Comparison of ENCODE assay signal across 22 cellular contexts in genomic region chr18:58829263-58829662, GRCh38. TPM values are rescaled to one million over a fixed set of nuclear protein-coding genes. Genes with fewer than 3 reads are reported as not detected.
DNase-seq lines count a peak whose midpoint lies in the region; ATAC-seq, FAIRE-seq and TF ChIP-seq lines count a peak whose summit lies in the region.
"Had no signal": no experiment of that assay in that cellular context is flagged by ENCODE, and none has a peak within 500 bp of the region (broad histone marks: within the 10 kb centered on the region; RNA-seq: fewer than 3 reads in every experiment).

No MANE protein-coding gene starts in this region.

- peaks cover 2 to 4% (median 3%) of the 10 kb centered on the region in 4 experiments; a peak in 5 of 7 replicates for H3K4me1 ChIP-seq in H1 (replicated peaks in 1 of 4; ENCODE audit: control insufficient read depth in 3 of 4, insufficient read depth in 4 of 4, low read length in 3 of 4)
- H3K4me1 ChIP-seq in osteoblast (ENCODE audit: insufficient read depth, low read length): peaks cover 9% of the 10 kb centered on the region
- peaks cover 24% of the 10 kb centered on the region for H3K4me1 ChIP-seq in testis
- no peaks in the 10 kb centered on the region for H3K4me1 ChIP-seq in gastroesophageal sphincter

- H4K20me1 ChIP-seq in H1 (replicated peaks in 1 of 2; ENCODE audit: control insufficient read depth in 1 of 2, insufficient read depth in 2 of 2, low read length in 2 of 2) (no peaks in the 10 kb centered on the region), osteoblast (ENCODE audit: insufficient read depth, low read length) (no peaks in the 10 kb centered on the region)
- H4K20me1 ChIP-seq: BLaER1 treated with 17β-estradiol and CSF1 and Interleukin-3, amounts not matched to agents 10 nM and 100 nM had no signal

- H2AK5ac ChIP-seq in H1 (ENCODE audit: low read depth, low read length): no peak overlapping the region

- FAIRE-seq in H1 (lab: Jason Lieb, UNC): peak; percentile 13
- FAIRE-seq: GM12891, HepG2 had no signal

- no peak for TF ChIP-seq CTCF in H1 (IDR thresholded peaks at IDR 0.05; ENCODE audit: control extremely low read depth in 1 of 3, insufficient read depth in 1 of 3, low read depth in 1 of 3, low read length in 3 of 3)
- no peak for TF ChIP-seq CTCF in osteoblast (IDR thresholded peaks at IDR 0.05; ENCODE audit: extremely low read depth, low read depth, low read length)
- no peak for TF ChIP-seq CTCF in testis (IDR thresholded peaks at IDR 0.05)
- no peak for TF ChIP-seq CTCF in gastroesophageal sphincter (IDR thresholded peaks at IDR 0.05)
- no peak for TF ChIP-seq CTCF in progenitor cell of endocrine pancreas (IDR thresholded peaks at IDR 0.05; ENCODE audit: unreplicated experiment)

- no peak overlapping the region for H2BK20ac ChIP-seq in H1 (ENCODE audit: low read length)

- H3K4me2 ChIP-seq in H1 (ENCODE audit: insufficient read depth in 1 of 2, low read depth in 2 of 2, low read length in 2 of 2) (no peak overlapping the region), osteoblast (ENCODE audit: insufficient read depth, low read length) (no peak overlapping the region)
- H3K4me2 ChIP-seq: BLaER1 treated with 17β-estradiol and CSF1 and Interleukin-3, amounts not matched to agents 10 nM and 100 nM; KMS-11 had no signal

- 94% methylated on average over 3 of the region's 3 CpGs; no CpG with 5 or more reads in 1 of the 2 experiments for WGBS in H1 (ENCODE audit: extremely low coverage in 1 of 2, insufficient coverage in 1 of 2, insufficient read length in 1 of 2, insufficient replicate concordance in 2 of 2, low coverage in 1 of 2, low lambda C conversion rate in 2 of 2, missing lambda C conversion rate in 1 of 2), 2 experiments
- 36 to 53% methylated on average over 3 of the region's 3 CpGs for WGBS in testis, 2 donors
- 68 to 70% methylated on average over 3 of the region's 3 CpGs for WGBS in gastroesophageal sphincter (ENCODE audit: low coverage in 1 of 2), 2 donors

- H3K27me3 Mint-ChIP-seq in progenitor cell of endocrine pancreas: no peaks in the 10 kb centered on the region

- intact Hi-C loops in testis (cut with DNase I; ENCODE audit: low total_unique reads): no loop called here

- H3K14ac ChIP-seq in H1 (ENCODE audit: insufficient read length): no peak overlapping the region

- H3K56ac ChIP-seq in H1 (replicated peaks; ENCODE audit: insufficient read length, low read depth, low read length): no peak overlapping the region

- H2BK12ac ChIP-seq in H1 (ENCODE audit: low read depth, low read length): no peak overlapping the region

- H3K27ac ChIP-seq in H1 (ENCODE audit: low read depth, low read length): no peak overlapping the region
- peak overlapping the region; percentile 14 for H3K27ac ChIP-seq in osteoblast (ENCODE audit: low read depth, low read length)
- H3K27ac ChIP-seq in testis: peak overlapping the region; percentile 74 to 84
- no peak overlapping the region for H3K27ac ChIP-seq in gastroesophageal sphincter
- H3K27ac ChIP-seq: BLaER1 treated with 17β-estradiol and CSF1 and Interleukin-3, amounts not matched to agents 10 nM and 100 nM; KMS-11 had no signal

- H3K79me2 ChIP-seq in H1 (ENCODE audit: control insufficient read depth in 1 of 2, insufficient read depth in 2 of 2, low read length in 2 of 2) (no peaks in the 10 kb centered on the region), osteoblast (ENCODE audit: insufficient read depth, low read length) (no peaks in the 10 kb centered on the region)

- peaks cover 8% of the 10 kb centered on the region for H3K9me3 Mint-ChIP-seq in progenitor cell of endocrine pancreas (ENCODE audit: low read depth)
- H3K9me3 Mint-ChIP-seq: CD8-positive, alpha-beta T cell had no signal

- no peak overlapping the region for H3K4me3 Mint-ChIP-seq in progenitor cell of endocrine pancreas (ENCODE audit: low read depth)
- H3K4me3 Mint-ChIP-seq: CD8-positive, alpha-beta T cell had no signal

- H2AFZ ChIP-seq in H1 (ENCODE audit: low read length) (no peak overlapping the region), osteoblast (ENCODE audit: low read length) (no peak overlapping the region)

- peaks cover 2% of the 10 kb centered on the region for H3K36me3 Mint-ChIP-seq in progenitor cell of endocrine pancreas (ENCODE audit: insufficient read depth)
- H3K36me3 Mint-ChIP-seq: CD8-positive, alpha-beta T cell had no signal

- H3K23me2 ChIP-seq in H1 (ENCODE audit: low read depth, low read length): no peaks in the 10 kb centered on the region

- no peak overlapping the region for H2BK15ac ChIP-seq in H1 (ENCODE audit: low read length)

- no peaks in the 10 kb centered on the region for H3K4me1 Mint-ChIP-seq in progenitor cell of endocrine pancreas (ENCODE audit: low read depth)

- H3K4me3 ChIP-seq in H1 (ENCODE audit: extremely low read depth in 1 of 4, insufficient read depth in 2 of 4, low read depth in 3 of 4, low read length in 4 of 4): no peak overlapping the region
- H3K4me3 ChIP-seq in osteoblast (ENCODE audit: insufficient read depth, low read length): no peak overlapping the region
- H3K4me3 ChIP-seq in testis: no peak overlapping the region
- H3K4me3 ChIP-seq in gastroesophageal sphincter: no peak overlapping the region
- H3K4me3 ChIP-seq: BLaER1 treated with 17β-estradiol and CSF1 and Interleukin-3, amounts not matched to agents 10 nM and 100 nM had no signal

- DNase-seq in amniotic epithelial cell (ENCODE audit: low read depth): peak; percentile 46
- DNase-seq in H1 (ENCODE audit: low read depth in 1 of 2, low spot score in 2 of 2): no peak
- peak; percentile 75 for DNase-seq in osteoblast (ENCODE audit: insufficient read length, low spot score, missing footprints)
- DNase-seq in testis: no peak
- DNase-seq in dedifferentiated amniotic fluid mesenchymal stem cell (ENCODE audit: extremely low spot score): no peak
- no peak for DNase-seq in progenitor cell of endocrine pancreas (ENCODE audit: low spot score, unreplicated experiment)
- DNase-seq: Calu3; CD8-positive, alpha-beta T cell; DMS53; GOT3; MV-4-11; NCI-H1694 treated with DMSO at 0.1 percent for 48 hours; NCI-H510A; NCI-H774; OCI-M1; SHP77 had no signal

- H3K27me3 ChIP-seq in H1 (replicated peaks in 1 of 4; ENCODE audit: control insufficient read depth in 3 of 4, extremely low read depth in 1 of 4, insufficient read depth in 3 of 4, low read length in 3 of 4): no peaks in the 10 kb centered on the region
- no peaks in the 10 kb centered on the region for H3K27me3 ChIP-seq in osteoblast (ENCODE audit: insufficient read depth, low read length)
- no peaks in the 10 kb centered on the region for H3K27me3 ChIP-seq in testis
- H3K27me3 ChIP-seq in gastroesophageal sphincter: no peaks in the 10 kb centered on the region
- H3K27me3 ChIP-seq: BLaER1 treated with 17β-estradiol and CSF1 and Interleukin-3, amounts not matched to agents 10 nM and 100 nM had no signal

- TF ChIP-seq RAD21 in H1 (IDR thresholded peaks at IDR 0.05 in 1 of 2, conservative IDR thresholded peaks at IDR 0.05 in 1 of 2; ENCODE audit: low read depth in 2 of 2, low read length in 2 of 2): no peak

- H4K91ac ChIP-seq in H1 (replicated peaks; ENCODE audit: insufficient read length, low read length): no peak overlapping the region

- H3K4ac ChIP-seq in H1 (replicated peaks; ENCODE audit: insufficient read length, low read depth, low read length): no peak overlapping the region

- POLR2A ChIA-PET in H1 (lab: Charles Lee; ENCODE audit: partially characterized antibody): interaction anchor here (1.2 to 2.1 kb wide), 6 partner anchors 18 to 61 kb away, joined by 3 to 10 read pairs (median 5); partner anchors contain the start of gene ZNF532

- no peak overlapping the region for H4K8ac ChIP-seq in H1 (ENCODE audit: extremely low read depth, insufficient read depth, low read length)

- peak overlapping the region; percentile 44; the same call in 1 of the 2 replicates for H2BK5ac ChIP-seq in H1 (ENCODE audit: low read depth, low read length)

- no peak overlapping the region for H3K9ac ChIP-seq in H1 (replicated peaks in 1 of 4; ENCODE audit: extremely low read depth in 1 of 4, low read depth in 3 of 4, low read length in 3 of 4)
- H3K9ac ChIP-seq: BLaER1 treated with 17β-estradiol and CSF1 and Interleukin-3, amounts not matched to agents 10 nM and 100 nM; KMS-11 had no signal

- no peak overlapping the region for H4K5ac ChIP-seq in H1 (ENCODE audit: insufficient read length, low read depth, low read length)

- H3K9me3 ChIP-seq in H1 (ENCODE audit: insufficient read depth in 2 of 2, low read depth in 1 of 2, low read length in 1 of 2): peaks cover 0 to 9% of the 10 kb centered on the region in 2 experiments; a peak in 3 of 4 replicates
- H3K9me3 ChIP-seq in osteoblast (ENCODE audit: low read depth, low read length): no peaks in the 10 kb centered on the region
- H3K9me3 ChIP-seq in testis: no peaks in the 10 kb centered on the region
- H3K9me3 ChIP-seq in gastroesophageal sphincter: no peaks in the 10 kb centered on the region

- no peak overlapping the region for H2BK120ac ChIP-seq in H1 (replicated peaks; ENCODE audit: low read depth, low read length)

- no peak overlapping the region for H3K18ac ChIP-seq in H1 (ENCODE audit: extremely low read depth, low read length)

- TF ChIP-seq POLR2A in H1 (IDR thresholded peaks at IDR 0.05; ENCODE audit: control extremely low read depth in 1 of 2, low read depth in 2 of 2, low read length in 2 of 2): no peak
- TF ChIP-seq POLR2A in testis (IDR thresholded peaks at IDR 0.05): no peak
- TF ChIP-seq POLR2A in gastroesophageal sphincter (IDR thresholded peaks at IDR 0.05): no peak

- H3K36me3 ChIP-seq in H1 (ENCODE audit: control insufficient read depth in 2 of 4, insufficient read depth in 4 of 4, low read length in 3 of 4) (0 out of 8 replicates have a peak, but pooled peaks cover 0 to 4% (median 0%) of the 10 kb centered on the region in 4 experiments), osteoblast (ENCODE audit: insufficient read depth, low read length) (no peaks in the 10 kb centered on the region), testis (ENCODE audit: low read depth, missing control alignments) (no peaks in the 10 kb centered on the region), gastroesophageal sphincter (no peaks in the 10 kb centered on the region)
- H3K36me3 ChIP-seq: BLaER1 treated with 17β-estradiol and CSF1 and Interleukin-3, amounts not matched to agents 10 nM and 100 nM had no signal

- H3K79me1 ChIP-seq in H1 (ENCODE audit: low read depth, low read length): no peaks in the 10 kb centered on the region

- TF ChIP-seq EP300 in H1 (IDR thresholded peaks at IDR 0.05; ENCODE audit: borderline replicate concordance in 1 of 2, low read depth in 2 of 2, low read length in 2 of 2) (no peak), gastroesophageal sphincter (IDR thresholded peaks at IDR 0.05) (no peak)

- CTCF ChIA-PET in H1 (lab: Charles Lee; ENCODE audit: partially characterized antibody): interaction anchor here (0.6 to 1.7 kb wide), 9 partner anchors 9 to 537 kb away, joined by 3 to 6 read pairs (median 3); no protein-coding TSS in a partner anchor

- no peak for ATAC-seq in gastroesophageal sphincter
- no peak for ATAC-seq in HG03039 (IDR thresholded peaks at IDR 0.05; ENCODE audit: unreplicated experiment)
- ATAC-seq: CD8-positive, alpha-beta T cell; HepG2 had no signal

- no peak overlapping the region for H3K23ac ChIP-seq in H1 (ENCODE audit: insufficient read length)

- H3K27ac Mint-ChIP-seq in progenitor cell of endocrine pancreas: no peak overlapping the region
- H3K27ac Mint-ChIP-seq: CD8-positive, alpha-beta T cell had no signal

RNA-seq across cellular contexts. Expression of gene ZNF532, which starts 35.4 kb away (rescaled TPM):
- 240 and 241 TPM in 2 replicates for total RNA-seq in H1 (2021; fragmentation: NEBNext Ultra II Directional; extraction: Animal tissue kit (Norgen Biotek cat#: 25700))
- polyA plus RNA-seq in H1 (2011; rRNA removed) (132 and 143 TPM in 2 replicates), testis (ENCODE audit: insufficient read depth, low read depth, low replicate concordance) (64.0 TPM)
- polyA plus RNA-seq in H1 (2011; cell fraction: cytosol; rRNA removed): 148 TPM
- polyA plus RNA-seq in H1 (2011; cell fraction: nucleus; rRNA removed): 482 TPM
- 101 to 122 TPM (median 117 TPM) in 4 replicates for polyA plus RNA-seq in H1 (2012, experiment 1 of 2)
- 7.5 TPM for polyA plus RNA-seq in H1 (2012, experiment 2 of 2)
- polyA plus RNA-seq in H1 (2013, experiment 1 of 2): 144 TPM
- polyA plus RNA-seq in H1 (2013, experiment 2 of 2): 132 TPM
- polyA minus RNA-seq in H1 (2011; rRNA and poly(A)+ RNA removed): 742 and 919 TPM in 2 replicates
- 169 TPM for polyA minus RNA-seq in H1 (2011; cell fraction: cytosol; rRNA and poly(A)+ RNA removed)
- polyA minus RNA-seq in H1 (2011; cell fraction: nucleus; rRNA and poly(A)+ RNA removed): 575 TPM
- total RNA-seq in osteoblast (49.6 and 51.6 TPM in 2 replicates), testis (100 to 1,000 TPM; 122 to 131 TPM), gastroesophageal sphincter (100 to 1,000 TPM in 2 of 4 donors, 10 to 100 TPM in 2; 48.3 to 128 (median 96.2) TPM), progenitor cell of endocrine pancreas (184 and 190 TPM in 2 replicates)
- total RNA-seq: HepG2 had no signal
- polyA plus RNA-seq: HepG2 had no signal

Comparison
In these comparisons a context has a peak if more than half of its experiments do, and no peak if none do; other contexts are left out.
1. DNase-seq: peak in amniotic epithelial cell (single experiment) and osteoblast (single experiment); none in H1 (0 of 2), testis (single experiment), dedifferentiated amniotic fluid mesenchymal stem cell (single experiment) and progenitor cell of endocrine pancreas (single experiment).
2. H3K27ac ChIP-seq: peak in osteoblast (single experiment) and testis (2 of 2); none in H1 (single experiment) and gastroesophageal sphincter (0 of 4).